In the genomic region with DNA sequence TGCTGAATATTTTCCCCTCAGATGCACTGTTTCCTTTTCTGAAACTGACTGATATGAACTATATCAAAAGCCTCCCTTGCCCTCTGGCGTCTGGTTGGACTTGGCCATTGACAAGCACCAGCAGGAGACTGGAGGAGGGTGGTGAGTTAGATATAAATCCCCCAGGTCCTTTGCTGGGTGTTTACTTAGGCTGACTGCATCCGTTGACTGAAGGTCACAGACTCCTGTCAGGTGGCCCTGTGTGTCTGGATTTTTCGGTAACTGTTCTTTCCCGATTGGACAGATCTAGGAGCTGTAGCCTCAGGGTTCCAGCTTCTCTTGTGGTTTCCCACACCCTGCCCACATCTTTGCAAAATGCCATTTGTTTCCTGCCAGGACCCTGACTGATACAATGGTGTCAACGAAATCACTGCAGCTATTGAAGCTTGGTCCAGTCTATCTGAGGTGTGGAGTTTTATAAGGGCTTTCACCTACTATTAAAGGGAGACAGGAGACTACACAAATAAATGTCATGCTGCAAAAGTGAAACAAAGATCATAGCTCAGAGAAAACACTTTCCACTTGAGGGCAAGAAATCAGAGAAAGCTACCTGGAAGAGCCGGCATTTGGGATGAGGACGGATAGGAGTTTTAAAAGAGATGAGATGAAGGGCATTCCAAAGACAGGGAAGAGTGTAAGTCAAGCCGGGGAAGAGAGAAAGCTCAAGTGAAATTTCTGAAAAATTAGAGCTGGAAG, we compare ENCODE assay signal across 8 cellular contexts. TPM values are rescaled to one million over a fixed set of nuclear protein-coding genes. Genes with fewer than 3 reads are reported as not detected.
DNase-seq lines count a peak whose midpoint lies in the region; ATAC-seq and TF ChIP-seq lines count a peak whose summit lies in the region.

No MANE protein-coding gene starts in this region.

- peak overlapping the region; percentile 66 for H3K4me3 ChIP-seq in brain microvascular endothelial cell (ENCODE audit: low read depth, low read length)
- H3K4me3 ChIP-seq in mucosa of descending colon = no peak overlapping the region

- H3K4me1 ChIP-seq in mucosa of descending colon (ENCODE audit: low read depth) = peaks cover 7% of the 10 kb centered on the region

- DNase-seq in DMS 273 (lab: John Stamatoyannopoulos, UW; ENCODE audit: unreplicated experiment) (peak; percentile 29), DMS 273 treated with DMSO at 0.1 percent for 48 hours (lab: John Stamatoyannopoulos, UW) (no peak), NCI-H526 (lab: John Stamatoyannopoulos, UW) (peak; percentile 54 to 68), brain microvascular endothelial cell (no peak), mucosa of descending colon (peak in 2 of 3 donors; percentile 48 to 68), MV-4-11 (lab: John Stamatoyannopoulos, UW) (no peak), GM10266 (ENCODE audit: extremely low spot score) (no peak)

- H3K9me3 ChIP-seq in mucosa of descending colon = no peaks in the 10 kb centered on the region

- H3K36me3 ChIP-seq in brain microvascular endothelial cell (replicated peaks) = no peaks in the 10 kb centered on the region
- no peaks in the 10 kb centered on the region for H3K36me3 ChIP-seq in mucosa of descending colon (ENCODE audit: low read depth)

- intact Hi-C loops in mucosa of descending colon (cut with DNase I, micrococcal nuclease) = no loop called here

- H3K27me3 ChIP-seq in brain microvascular endothelial cell (replicated peaks) = no peaks in the 10 kb centered on the region

- ATAC-seq in mucosa of descending colon (peak; percentile 3), GM21717 (IDR thresholded peaks at IDR 0.05; ENCODE audit: unreplicated experiment) (no peak)

- in situ Hi-C loops in brain microvascular endothelial cell (cut with HindIII; ENCODE audit: low pct_ligation_motif_present, low sequenced_read_pairs) = no loop called here

- TF ChIP-seq CTCF in brain microvascular endothelial cell (IDR thresholded peaks at IDR 0.05; ENCODE audit: low read depth, low read length, missing control alignments) (no peak), mucosa of descending colon (IDR thresholded peaks at IDR 0.05) (no peak), GM10266 (IDR thresholded peaks at IDR 0.05; ENCODE audit: control insufficient read depth, insufficient read depth, low read depth, missing control alignments) (no peak)

- H3K27ac ChIP-seq in brain microvascular endothelial cell = no peak overlapping the region

RNA-seq across cellular contexts. Expression of gene MAGI3, which starts 1.5 kb away (rescaled TPM):
- total RNA-seq in mucosa of descending colon = 10 to 100 TPM; 48.6 to 65.4 (median 62.9) TPM

Comparison
In these comparisons a context has a peak if more than half of its experiments do, and no peak if none do; other contexts are left out.
1. DNase-seq: peak in DMS 273 (single experiment), NCI-H526 (2 of 2) and mucosa of descending colon (2 of 3); none in DMS 273 treated with DMSO at 0.1 percent for 48 hours (single experiment), brain microvascular endothelial cell (single experiment), MV-4-11 (single experiment) and GM10266 (single experiment).